In genomic region chr20:44471481-44471882, GRCh38 we compare ENCODE assay signal across 11 cellular contexts. TPM values are rescaled to one million over a fixed set of nuclear protein-coding genes. Genes with fewer than 3 reads are reported as not detected.
A peak's percentile ranks its signal among the peaks of the same experiment; 100 is the strongest.
DNase-seq lines count a peak whose midpoint lies in the region; ATAC-seq and TF ChIP-seq lines count a peak whose summit lies in the region.
"Had no signal": no experiment of that assay in that cellular context is flagged by ENCODE, and none has a peak within 500 bp of the region (broad histone marks: within the 10 kb centered on the region; RNA-seq: fewer than 3 reads in every experiment).

No MANE protein-coding gene starts in this region.

- H3K9me3 Mint-ChIP-seq in endothelial cell (ENCODE audit: unreplicated experiment), result no peaks in the 10 kb centered on the region

- H3K4me1 Mint-ChIP-seq in endothelial cell (ENCODE audit: unreplicated experiment), result peaks cover 9% of the 10 kb centered on the region

- H3K27ac ChIP-seq in DND-41 (ENCODE audit: low read length), result no peak overlapping the region
- H3K27ac ChIP-seq in osteoblast (ENCODE audit: low read depth, low read length), result no peak overlapping the region
- H3K27ac ChIP-seq: thoracic aorta had no signal

- H3K79me2 ChIP-seq in DND-41 (ENCODE audit: insufficient read depth, low read length) (peaks cover 7% of the 10 kb centered on the region), osteoblast (ENCODE audit: insufficient read depth, low read length) (peaks cover 14% of the 10 kb centered on the region)

- H3K4me3 ChIP-seq in DND-41 (ENCODE audit: low read depth in 1 of 2, low read length in 2 of 2) (no peak overlapping the region), choroid plexus epithelial cell (ENCODE audit: low read depth, low read length) (no peak overlapping the region), osteoblast (ENCODE audit: insufficient read depth, low read length) (no peak overlapping the region)
- H3K4me3 ChIP-seq: thoracic aorta had no signal

- DNase-seq in DND-41 (no peak), NCI-H146 treated with DMSO at 0.1 percent for 48 hours (lab: John Stamatoyannopoulos, UW; ENCODE audit: unreplicated experiment) (peak; percentile 16), choroid plexus epithelial cell (ENCODE audit: low read depth) (peak; percentile 78), osteoblast (ENCODE audit: insufficient read length, low spot score, missing footprints) (no peak), endothelial cell (ENCODE audit: low spot score) (no peak)
- DNase-seq in effector CD4-positive, alpha-beta T cell, result no peak
- DNase-seq in activated CD4-positive, CD25-positive, alpha-beta regulatory T cell treated with anti-CD3 and anti-CD28 coated beads, Interleukin-2, amount 50 U/mL, for 72 hours, result no peak
- DNase-seq: NCI-H524 treated with DMSO at 0.1 percent for 48 hours had no signal

- H3K9me3 ChIP-seq in DND-41 (ENCODE audit: insufficient read depth, low read length, severe bottlenecking) (no peaks in the 10 kb centered on the region), osteoblast (ENCODE audit: low read depth, low read length) (no peaks in the 10 kb centered on the region)
- H3K9me3 ChIP-seq: thoracic aorta had no signal

- H3K36me3 Mint-ChIP-seq in endothelial cell (ENCODE audit: low read depth, unreplicated experiment), result no peaks in the 10 kb centered on the region

- no peak overlapping the region for H3K4me3 Mint-ChIP-seq in endothelial cell (ENCODE audit: unreplicated experiment)

- TF ChIP-seq CTCF in DND-41 (IDR thresholded peaks at IDR 0.05; ENCODE audit: borderline replicate concordance, extremely low read depth, low read length, poor library complexity, severe bottlenecking) (peak; percentile 43), choroid plexus epithelial cell (conservative IDR thresholded peaks at IDR 0.05; ENCODE audit: low read depth, low read length) (peak; percentile 73), osteoblast (IDR thresholded peaks at IDR 0.05; ENCODE audit: extremely low read depth, low read depth, low read length) (peak; percentile 52), endothelial cell (IDR thresholded peaks at IDR 0.05; ENCODE audit: unreplicated experiment) (no peak)

- no peaks in the 10 kb centered on the region for H3K27me3 ChIP-seq in DND-41 (ENCODE audit: insufficient read depth, low read length, poor library complexity)
- H3K27me3 ChIP-seq in osteoblast (ENCODE audit: insufficient read depth, low read length), result no peaks in the 10 kb centered on the region

- H4K20me1 ChIP-seq in DND-41 (ENCODE audit: insufficient read depth, low read length), result no peaks in the 10 kb centered on the region
- H4K20me1 ChIP-seq in osteoblast (ENCODE audit: insufficient read depth, low read length), result no peaks in the 10 kb centered on the region

- H3K4me2 ChIP-seq in DND-41 (ENCODE audit: insufficient read depth, low read length) (no peak overlapping the region), osteoblast (ENCODE audit: insufficient read depth, low read length) (no peak overlapping the region)

- H3K9ac ChIP-seq in DND-41 (ENCODE audit: low read depth, low read length), result no peak overlapping the region

- peaks cover 14% of the 10 kb centered on the region for H3K4me1 ChIP-seq in DND-41 (ENCODE audit: insufficient read depth, low read length)
- peaks cover 22% of the 10 kb centered on the region for H3K4me1 ChIP-seq in osteoblast (ENCODE audit: insufficient read depth, low read length)

- H3K36me3 ChIP-seq in DND-41 (ENCODE audit: insufficient read depth, low read length), result no peaks in the 10 kb centered on the region
- no peaks in the 10 kb centered on the region for H3K36me3 ChIP-seq in osteoblast (ENCODE audit: insufficient read depth, low read length)
- H3K36me3 ChIP-seq: thoracic aorta had no signal

- ATAC-seq in DND-41 (ENCODE audit: insufficient read depth, low read depth) (no peak), GM18867 (IDR thresholded peaks at IDR 0.05; ENCODE audit: unreplicated experiment) (no peak)
- ATAC-seq: sciatic nerve had no signal

- H2AFZ ChIP-seq in DND-41 (ENCODE audit: low read depth, low read length) (no peak overlapping the region), osteoblast (ENCODE audit: low read length) (no peak overlapping the region)

- H3K27me3 Mint-ChIP-seq in endothelial cell (ENCODE audit: unreplicated experiment), result peaks cover 8% of the 10 kb centered on the region

- H3K27ac Mint-ChIP-seq in endothelial cell (ENCODE audit: unreplicated experiment), result no peak overlapping the region

RNA-seq across cellular contexts. Expression of gene TTPAL, which starts 4.2 kb away (rescaled TPM):
- total RNA-seq in osteoblast (12.1 and 12.7 TPM in 2 replicates), endothelial cell (ENCODE audit: unreplicated experiment) (10.3 TPM)

RNA-seq across cellular contexts. Expression of gene SERINC3, which starts 50.4 kb away (rescaled TPM):
- 167 and 191 TPM in 2 replicates for total RNA-seq in osteoblast
- total RNA-seq in endothelial cell (ENCODE audit: unreplicated experiment), result 82.8 TPM

Comparison
In these comparisons a context has a peak if more than half of its experiments do, and no peak if none do; other contexts are left out.
1. DNase-seq: peak in NCI-H146 treated with DMSO at 0.1 percent for 48 hours (single experiment) and choroid plexus epithelial cell (single experiment); none in DND-41 (single experiment), osteoblast (single experiment), endothelial cell (single experiment), effector CD4-positive, alpha-beta T cell (single experiment) and activated CD4-positive, CD25-positive, alpha-beta regulatory T cell treated with anti-CD3 and anti-CD28 coated beads, Interleukin-2, amount 50 U/mL, for 72 hours (single experiment).